ENCODE assay signal across 8 cellular contexts in the genomic region with DNA sequence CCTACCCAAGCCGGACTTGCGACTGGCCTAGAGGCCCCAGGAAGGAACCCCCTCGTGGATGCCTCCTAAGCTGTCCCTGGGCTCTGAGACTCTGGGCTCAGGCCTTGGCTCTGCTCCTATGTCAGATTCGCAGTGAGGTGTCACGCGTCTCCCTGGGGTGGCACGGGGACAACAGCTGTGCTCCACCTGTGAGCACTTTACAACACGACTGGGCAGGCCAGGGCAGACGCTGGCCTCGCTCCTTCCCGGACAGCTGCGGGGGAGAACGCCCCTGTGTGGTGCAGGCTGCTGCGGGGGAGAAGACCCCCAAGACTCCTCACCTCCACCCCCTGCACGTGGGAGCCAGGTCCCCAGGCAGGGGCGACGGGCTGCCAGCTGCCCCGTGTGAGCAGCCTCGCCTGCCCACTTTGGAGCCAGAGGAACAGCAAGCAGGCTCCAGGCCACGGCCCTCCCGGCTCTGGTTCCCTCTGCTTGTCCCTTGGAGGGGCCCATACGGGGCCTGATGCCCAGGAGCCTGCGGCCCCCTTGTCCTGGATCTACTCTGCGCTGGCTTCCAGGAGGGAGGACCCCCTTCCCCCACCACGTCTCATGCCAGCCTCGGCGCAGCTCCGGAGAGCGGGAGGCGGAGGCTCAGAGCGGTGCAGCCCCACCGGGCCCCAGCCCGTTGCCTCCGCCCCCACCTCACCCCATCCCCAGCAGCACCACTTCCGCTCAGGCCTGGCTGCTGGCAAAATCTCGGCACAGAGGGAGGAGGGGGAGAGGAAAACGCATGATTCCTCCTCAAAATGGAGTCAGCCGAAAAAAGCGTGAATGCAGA. TPM values are rescaled to one million over a fixed set of nuclear protein-coding genes. Genes with fewer than 3 reads are reported as not detected.
DNase-seq lines count a peak whose midpoint lies in the region; ATAC-seq, FAIRE-seq and TF ChIP-seq lines count a peak whose summit lies in the region.

No MANE protein-coding gene starts in this region.

- H4K20me1 ChIP-seq in GM23338 (replicated peaks; ENCODE audit: insufficient read depth) (no peaks in the 10 kb centered on the region), H1 (replicated peaks in 1 of 2; ENCODE audit: control insufficient read depth in 1 of 2, insufficient read depth in 2 of 2, low read length in 2 of 2) (no peaks in the 10 kb centered on the region)

- H2AK5ac ChIP-seq in H1 (ENCODE audit: low read depth, low read length) = 0 out of 2 replicates have a peak overlapping the region, but pooled peaks have one; percentile 90

- TF ChIP-seq RAD21 in H1 (IDR thresholded peaks at IDR 0.05 in 1 of 2, conservative IDR thresholded peaks at IDR 0.05 in 1 of 2; ENCODE audit: low read depth in 2 of 2, low read length in 2 of 2) = no peak

- 0 out of 2 replicates have a peak overlapping the region, but pooled peaks have one; percentile 68 for H2BK12ac ChIP-seq in H1 (ENCODE audit: low read depth, low read length)

- no peak for FAIRE-seq in H1 (lab: Jason Lieb, UNC)

- H2BK5ac ChIP-seq in H1 (ENCODE audit: low read depth, low read length) = 0 out of 2 replicates have a peak overlapping the region, but pooled peaks have one; percentile 44

- peak overlapping the region; percentile 53 for H3K4ac ChIP-seq in H1 (replicated peaks; ENCODE audit: insufficient read length, low read depth, low read length)

- TF ChIP-seq EP300 in H1 (IDR thresholded peaks at IDR 0.05; ENCODE audit: borderline replicate concordance in 1 of 2, low read depth in 2 of 2, low read length in 2 of 2) = no peak

- H3K36me3 ChIP-seq in GM23338 (ENCODE audit: insufficient read depth) (no peaks in the 10 kb centered on the region), H1 (ENCODE audit: control insufficient read depth in 2 of 4, insufficient read depth in 4 of 4, low read length in 3 of 4) (no peaks in the 10 kb centered on the region), prostate gland (no peaks in the 10 kb centered on the region), MG63 (no peaks in the 10 kb centered on the region)

- H3K9me2 ChIP-seq in GM23338 (ENCODE audit: insufficient read depth) = no peaks in the 10 kb centered on the region

- H3K9me3 ChIP-seq in H1 (ENCODE audit: insufficient read depth in 2 of 2, low read depth in 1 of 2, low read length in 1 of 2) (no peaks in the 10 kb centered on the region), prostate gland (no peaks in the 10 kb centered on the region), MG63 (no peaks in the 10 kb centered on the region)

- H2BK15ac ChIP-seq in H1 (ENCODE audit: low read length) = peak overlapping the region; percentile 88; the same call in 1 of the 2 replicates

- no peaks in the 10 kb centered on the region for H3K79me1 ChIP-seq in H1 (ENCODE audit: low read depth, low read length)

- CTCF ChIA-PET in activated CD4-positive, alpha-beta T cell treated with anti-CD3 and anti-CD28 coated beads, Interleukin-2, amount 10 ng/mL, durations not matched to agents 7 days and 5 days (lab: Charles Lee) = interaction anchor here (1.2 to 2.3 kb wide), 5 partner anchors 10 to 46 kb away, joined by 3 to 16 read pairs (median 5); no protein-coding TSS in a partner anchor
- CTCF ChIA-PET in H1 (lab: Charles Lee; ENCODE audit: partially characterized antibody) = interaction anchor here (1.2 to 2.6 kb wide), 5 partner anchors 9 to 29 kb away, joined by 3 to 11 read pairs (median 4); no protein-coding TSS in a partner anchor

- peaks cover 13% of the 10 kb centered on the region for H3K27me3 Mint-ChIP-seq in GM23338 (ENCODE audit: insufficient read depth, low read depth, poor library complexity)
- H3K27me3 Mint-ChIP-seq in activated CD4-positive, alpha-beta T cell treated with anti-CD3 and anti-CD28 coated beads, Interleukin-2, amount 10 ng/mL, durations not matched to agents 7 days and 5 days = peaks cover 2% of the 10 kb centered on the region

- H3K9ac ChIP-seq in H1 (replicated peaks in 1 of 4; ENCODE audit: extremely low read depth in 1 of 4, low read depth in 3 of 4, low read length in 3 of 4) = no peak overlapping the region; a peak in 1 of 7 replicates

- TF ChIP-seq POLR2A in H1 (IDR thresholded peaks at IDR 0.05; ENCODE audit: control extremely low read depth in 1 of 2, low read depth in 2 of 2, low read length in 2 of 2) (no peak), prostate gland (IDR thresholded peaks at IDR 0.05) (no peak)

- intact Hi-C loops in prostate gland (cut with DNase I) = no loop called here

- DNase-seq in GM23338 (ENCODE audit: low spot score) (no peak), H1 (ENCODE audit: low read depth in 1 of 2, low spot score in 2 of 2) (no peak), prostate gland (ENCODE audit: low spot score) (no peak), D341Med (ENCODE audit: low spot score) (no peak), MG63 (no peak), DMS53 (lab: John Stamatoyannopoulos, UW) (no peak), hepatic stellate cell (ENCODE audit: low spot score) (no peak)
- peak; percentile 71 for DNase-seq in activated CD4-positive, alpha-beta T cell treated with anti-CD3 and anti-CD28 coated beads, Interleukin-2, amount 10 ng/mL, durations not matched to agents 7 days and 5 days

- H2BK120ac ChIP-seq in H1 (replicated peaks; ENCODE audit: low read depth, low read length) = no peak overlapping the region

- no peak overlapping the region; the same call in 1 of the 2 replicates for H3K18ac ChIP-seq in H1 (ENCODE audit: extremely low read depth, low read length)

- no peaks in the 10 kb centered on the region for H3F3A ChIP-seq in GM23338 (replicated peaks; ENCODE audit: low read depth)

- H3K14ac ChIP-seq in H1 (ENCODE audit: insufficient read length) = no peak overlapping the region

- POLR2A ChIA-PET in activated CD4-positive, alpha-beta T cell treated with anti-CD3 and anti-CD28 coated beads, Interleukin-2, amount 10 ng/mL, durations not matched to agents 7 days and 5 days (lab: Charles Lee) = interaction anchor here (1.0 to 1.2 kb wide), 2 partner anchors 19 to 25 kb away, joined by 3 to 7 read pairs; no protein-coding TSS in a partner anchor
- POLR2A ChIA-PET in H1 (lab: Charles Lee; ENCODE audit: partially characterized antibody) = no interaction called here

- WGBS in H1 (ENCODE audit: extremely low coverage in 1 of 2, insufficient coverage in 1 of 2, insufficient read length in 1 of 2, insufficient replicate concordance in 2 of 2, low coverage in 1 of 2, low lambda C conversion rate in 2 of 2, missing lambda C conversion rate in 1 of 2), 2 experiments = 70% methylated on average over 28 of the region's 39 CpGs; no CpG with 5 or more reads in 1 of the 2 experiments
- 30% methylated on average over 36 of the region's 39 CpGs for WGBS in prostate gland

- H3K9me3 Mint-ChIP-seq in GM23338 = no peaks in the 10 kb centered on the region; the same call in 2 of the 3 replicates
- no peaks in the 10 kb centered on the region for H3K9me3 Mint-ChIP-seq in activated CD4-positive, alpha-beta T cell treated with anti-CD3 and anti-CD28 coated beads, Interleukin-2, amount 10 ng/mL, durations not matched to agents 7 days and 5 days

- H3K27ac Mint-ChIP-seq in GM23338 = no peak overlapping the region
- peak overlapping the region; percentile 94 for H3K27ac Mint-ChIP-seq in activated CD4-positive, alpha-beta T cell treated with anti-CD3 and anti-CD28 coated beads, Interleukin-2, amount 10 ng/mL, durations not matched to agents 7 days and 5 days

- no peaks in the 10 kb centered on the region for H3K23me2 ChIP-seq in H1 (ENCODE audit: low read depth, low read length)

- H3K4me1 ChIP-seq in GM23338 (ENCODE audit: insufficient read depth) (no peaks in the 10 kb centered on the region), H1 (replicated peaks in 1 of 4; ENCODE audit: control insufficient read depth in 3 of 4, insufficient read depth in 4 of 4, low read length in 3 of 4) (peaks cover 0 to 13% (median 10%) of the 10 kb centered on the region in 4 experiments; a peak in 5 of 7 replicates), prostate gland (replicated peaks) (no peaks in the 10 kb centered on the region)

- no peak overlapping the region for H2BK20ac ChIP-seq in H1 (ENCODE audit: low read length)

- H3K27me3 ChIP-seq in GM23338 (ENCODE audit: insufficient read depth) (no peaks in the 10 kb centered on the region), H1 (replicated peaks in 1 of 4; ENCODE audit: control insufficient read depth in 3 of 4, extremely low read depth in 1 of 4, insufficient read depth in 3 of 4, low read length in 3 of 4) (no peaks in the 10 kb centered on the region; a peak in 2 of 7 replicates), prostate gland (replicated peaks; ENCODE audit: insufficient read depth) (no peaks in the 10 kb centered on the region), MG63 (peaks cover 4% of the 10 kb centered on the region; the same call in 1 of the 2 replicates)

- peak; percentile 75 for ATAC-seq in GM23338

- peak overlapping the region; percentile 74 for H4K91ac ChIP-seq in H1 (replicated peaks; ENCODE audit: insufficient read length, low read length)

- H3K4me2 ChIP-seq in GM23338 (no peak overlapping the region), H1 (ENCODE audit: insufficient read depth in 1 of 2, low read depth in 2 of 2, low read length in 2 of 2) (peak overlapping the region in 1 of 2 experiments; percentile 22; a peak in 1 of 4 replicates)

- H3K23ac ChIP-seq in H1 (ENCODE audit: insufficient read length) = no peak overlapping the region

- H3K36me3 Mint-ChIP-seq in GM23338 (ENCODE audit: low read depth) = no peaks in the 10 kb centered on the region
- peaks cover 4% of the 10 kb centered on the region for H3K36me3 Mint-ChIP-seq in activated CD4-positive, alpha-beta T cell treated with anti-CD3 and anti-CD28 coated beads, Interleukin-2, amount 10 ng/mL, durations not matched to agents 7 days and 5 days (ENCODE audit: low read depth)

- H4K8ac ChIP-seq in H1 (ENCODE audit: extremely low read depth, insufficient read depth, low read length) = peak overlapping the region; percentile 51; the same call in 1 of the 2 replicates

- no peak for TF ChIP-seq CTCF in GM23338 (conservative IDR thresholded peaks at IDR 0.05; ENCODE audit: low read depth in 2 of 2)
- no peak for TF ChIP-seq CTCF in H1 (IDR thresholded peaks at IDR 0.05; ENCODE audit: control extremely low read depth in 1 of 3, insufficient read depth in 1 of 3, low read depth in 1 of 3, low read length in 3 of 3)
- TF ChIP-seq CTCF in prostate gland (IDR thresholded peaks at IDR 0.05) = no peak

- no peak overlapping the region for H3K4me3 ChIP-seq in GM23338
- no peak overlapping the region for H3K4me3 ChIP-seq in H1 (ENCODE audit: extremely low read depth in 1 of 4, insufficient read depth in 2 of 4, low read depth in 3 of 4, low read length in 4 of 4)
- peak overlapping the region; percentile 1 to 12 for H3K4me3 ChIP-seq in prostate gland
- no peak overlapping the region for H3K4me3 ChIP-seq in MG63

- H3K27ac ChIP-seq in GM23338 (ENCODE audit: low read depth) = no peak overlapping the region
- no peak overlapping the region for H3K27ac ChIP-seq in H1 (ENCODE audit: low read depth, low read length)
- no peak overlapping the region for H3K27ac ChIP-seq in prostate gland

- H3K79me2 ChIP-seq in GM23338 (replicated peaks; ENCODE audit: insufficient read depth) = no peaks in the 10 kb centered on the region
- no peaks in the 10 kb centered on the region for H3K79me2 ChIP-seq in H1 (ENCODE audit: control insufficient read depth in 1 of 2, insufficient read depth in 2 of 2, low read length in 2 of 2)

- H3K4me1 Mint-ChIP-seq in GM23338 = peaks cover 6% of the 10 kb centered on the region; the same call in 2 of the 3 replicates
- peaks cover 43% of the 10 kb centered on the region for H3K4me1 Mint-ChIP-seq in activated CD4-positive, alpha-beta T cell treated with anti-CD3 and anti-CD28 coated beads, Interleukin-2, amount 10 ng/mL, durations not matched to agents 7 days and 5 days

- H2AFZ ChIP-seq in GM23338 (0 out of 2 replicates have a peak overlapping the region, but pooled peaks have one; percentile 28), H1 (ENCODE audit: low read length) (no peak overlapping the region)

- H3K56ac ChIP-seq in H1 (replicated peaks; ENCODE audit: insufficient read length, low read depth, low read length) = no peak overlapping the region

- H3K4me3 Mint-ChIP-seq in GM23338 = no peak overlapping the region
- peak overlapping the region; percentile 74 for H3K4me3 Mint-ChIP-seq in activated CD4-positive, alpha-beta T cell treated with anti-CD3 and anti-CD28 coated beads, Interleukin-2, amount 10 ng/mL, durations not matched to agents 7 days and 5 days

- H4K5ac ChIP-seq in H1 (ENCODE audit: insufficient read length, low read depth, low read length) = peak overlapping the region; percentile 16

RNA-seq across cellular contexts. Expression of gene SARDH, which starts 36.0 kb away (rescaled TPM):
- total RNA-seq in GM23338 (2014; rRNA removed; shearing (Covaris generic)) = 9.8 and 10.4 TPM in 2 replicates
- polyA plus RNA-seq in GM23338 (2016; fragmentation: Nextera tagmentation; extraction: Ambion mirVana) = 2.6 and 2.8 TPM in 2 replicates
- total RNA-seq in activated CD4-positive, alpha-beta T cell treated with anti-CD3 and anti-CD28 coated beads, Interleukin-2, amount 10 ng/mL, durations not matched to agents 7 days and 5 days = 1 to 10 TPM; 1.9 TPM
- 7.3 and 7.4 TPM in 2 replicates for total RNA-seq in H1 (2021; fragmentation: NEBNext Ultra II Directional; extraction: Animal tissue kit (Norgen Biotek cat#: 25700))
- 6.4 and 13.1 TPM in 2 replicates for polyA plus RNA-seq in H1 (2011; rRNA removed)
- polyA plus RNA-seq in H1 (2011; cell fraction: cytosol; rRNA removed) = 5.6 TPM
- polyA plus RNA-seq in H1 (2011; cell fraction: nucleus; rRNA removed) = 17.1 TPM
- 5.6 to 9.3 TPM (median 7.0 TPM) in 4 replicates for polyA plus RNA-seq in H1 (2012, experiment 1 of 2)
- polyA plus RNA-seq in H1 (2012, experiment 2 of 2) = 5.9 TPM
- polyA plus RNA-seq in H1 (2013, experiment 1 of 2) = 5.1 TPM
- polyA plus RNA-seq in H1 (2013, experiment 2 of 2) = 4.7 TPM
- 4.9 and 5.6 TPM in 2 replicates for polyA minus RNA-seq in H1 (2011; rRNA and poly(A)+ RNA removed)
- 5.4 TPM for polyA minus RNA-seq in H1 (2011; cell fraction: cytosol; rRNA and poly(A)+ RNA removed)
- 9.3 TPM for polyA minus RNA-seq in H1 (2011; cell fraction: nucleus; rRNA and poly(A)+ RNA removed)
- total RNA-seq in prostate gland = 1 to 10 TPM; 6.7 to 7.2 TPM
- total RNA-seq in MG63 (2014; rRNA removed; shearing (Covaris generic); ENCODE audit: low replicate concordance) = 0.66 TPM in 1 of 2 replicates, not detected in the other

Comparison
In these comparisons a context has a peak if more than half of its experiments do, and no peak if none do; other contexts are left out.
1. H3K4me3 ChIP-seq: peak in prostate gland (2 of 2); none in GM23338 (single experiment), H1 (0 of 4) and MG63 (single experiment).